Comparison of ENCODE assay signal across 11 cellular contexts in the genomic region with DNA sequence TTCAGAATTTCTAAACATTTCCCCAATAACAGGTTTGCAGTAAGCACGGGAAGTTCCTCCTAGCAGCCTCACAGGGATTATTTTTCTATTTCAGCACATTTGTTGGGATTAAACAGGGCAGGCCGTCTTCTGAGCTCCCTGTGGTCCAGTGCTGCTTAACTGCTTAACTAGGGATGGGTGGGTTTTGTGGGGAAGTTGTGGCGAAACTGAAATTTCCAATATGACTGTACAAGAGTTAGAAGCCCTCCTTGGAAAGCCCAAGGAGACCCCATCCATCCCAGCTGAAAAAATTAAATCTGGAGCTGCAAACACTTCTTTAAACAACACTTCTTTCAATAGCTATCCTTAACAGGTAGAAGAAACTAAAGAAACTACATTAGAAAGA. TPM values are rescaled to one million over a fixed set of nuclear protein-coding genes. Genes with fewer than 3 reads are reported as not detected.
DNase-seq lines count a peak whose midpoint lies in the region; ATAC-seq, FAIRE-seq and TF ChIP-seq lines count a peak whose summit lies in the region.
"Had no signal": no experiment of that assay in that cellular context is flagged by ENCODE, and none has a peak within 500 bp of the region (broad histone marks: within the 10 kb centered on the region; RNA-seq: fewer than 3 reads in every experiment).

No MANE protein-coding gene starts in this region.

- WGBS in transverse colon (ENCODE audit: low coverage in 1 of 2), 2 donors = 51% methylated on average over 3 of the region's 3 CpGs; no CpG with 5 or more reads in 1 of the 2 donors

- H3K36me3 Mint-ChIP-seq in MCF 10A (ENCODE audit: insufficient read depth, unreplicated experiment) = no peaks in the 10 kb centered on the region
- H3K36me3 Mint-ChIP-seq in activated CD8-positive, alpha-beta T cell treated with anti-CD3 and anti-CD28 coated beads for 36 hours (ENCODE audit: low read depth) = peaks cover 17% of the 10 kb centered on the region
- peaks cover 7% of the 10 kb centered on the region; the same call in 1 of the 3 replicates for H3K36me3 Mint-ChIP-seq in GM23338 (ENCODE audit: low read depth)

- H3K4me2 ChIP-seq in GM23338 = no peak overlapping the region

- H2AFZ ChIP-seq in GM23338 = no peak overlapping the region

- H3K4me1 Mint-ChIP-seq in MCF 10A (ENCODE audit: insufficient read depth, unreplicated experiment) = peaks cover 6% of the 10 kb centered on the region
- H3K4me1 Mint-ChIP-seq in activated CD8-positive, alpha-beta T cell treated with anti-CD3 and anti-CD28 coated beads for 36 hours (ENCODE audit: low read depth) = peaks cover 93% of the 10 kb centered on the region
- peaks cover 7% of the 10 kb centered on the region for H3K4me1 Mint-ChIP-seq in GM23338

- no peaks in the 10 kb centered on the region for H3K27me3 ChIP-seq in breast epithelium
- no peaks in the 10 kb centered on the region for H3K27me3 ChIP-seq in mononuclear cell (ENCODE audit: insufficient read depth, low read length)
- H3K27me3 ChIP-seq in transverse colon = no peaks in the 10 kb centered on the region
- no peaks in the 10 kb centered on the region for H3K27me3 ChIP-seq in GM23338 (ENCODE audit: insufficient read depth)
- H3K27me3 ChIP-seq: foreskin keratinocyte had no signal

- H3K27ac ChIP-seq in breast epithelium (peak overlapping the region; percentile 26 to 59), transverse colon (peak overlapping the region; percentile 81 to 86 (median 82)), RWPE1 (no peak overlapping the region), GM23338 (ENCODE audit: low read depth) (no peak overlapping the region)
- H3K27ac ChIP-seq: foreskin keratinocyte had no signal

- FAIRE-seq in GM19239 (lab: Jason Lieb, UNC) = no peak
- FAIRE-seq: bronchial epithelial cell, RCC 7860 had no signal

- CTCF ChIA-PET in MCF 10A (lab: Yijun Ruan, JAX) = interaction anchor here (0.5 to 1.2 kb wide), 2 partner anchors 36 to 331 kb away, joined by 3 to 5 read pairs; no protein-coding TSS in a partner anchor
- CTCF ChIA-PET in activated CD8-positive, alpha-beta T cell treated with anti-CD3 and anti-CD28 coated beads for 36 hours (lab: Charles Lee) = interaction anchor here (0.8 to 2.2 kb wide), 8 partner anchors 9 to 185 kb away, joined by 3 to 7 read pairs (median 4); a partner anchor contains a TSS
- CTCF ChIA-PET in RWPE1 (lab: Yijun Ruan, JAX) = interaction anchor here (0.6 kb wide), 2 partner anchors 27 to 172 kb away, joined by 3 to 5 read pairs; no protein-coding TSS in a partner anchor

- TF ChIP-seq CTCF in breast epithelium (IDR thresholded peaks at IDR 0.05) = no peak
- TF ChIP-seq CTCF in MCF 10A (IDR thresholded peaks at IDR 0.05; ENCODE audit: unreplicated experiment) = no peak
- no peak for TF ChIP-seq CTCF in activated CD8-positive, alpha-beta T cell treated with anti-CD3 and anti-CD28 coated beads for 36 hours (IDR thresholded peaks at IDR 0.05)
- no peak for TF ChIP-seq CTCF in transverse colon (IDR thresholded peaks at IDR 0.05)
- TF ChIP-seq CTCF in RWPE1 (conservative IDR thresholded peaks at IDR 0.05; ENCODE audit: low read depth) = no peak
- no peak for TF ChIP-seq CTCF in GM23338 (conservative IDR thresholded peaks at IDR 0.05; ENCODE audit: low read depth in 2 of 2)

- TF ChIP-seq EP300 in transverse colon (IDR thresholded peaks at IDR 0.05; ENCODE audit: low read depth) = no peak

- H3K79me2 ChIP-seq in GM23338 (replicated peaks; ENCODE audit: insufficient read depth) = peaks cover 91% of the 10 kb centered on the region

- no peak for ATAC-seq in activated CD8-positive, alpha-beta T cell treated with anti-CD3 and anti-CD28 coated beads for 36 hours
- ATAC-seq in GM23338 = no peak

- H3K4me3 Mint-ChIP-seq in MCF 10A (ENCODE audit: unreplicated experiment) (no peak overlapping the region), GM23338 (no peak overlapping the region)
- H3K4me3 Mint-ChIP-seq in activated CD8-positive, alpha-beta T cell treated with anti-CD3 and anti-CD28 coated beads for 36 hours = peak overlapping the region; percentile 79

- POLR2A ChIA-PET in MCF 10A (lab: Yijun Ruan, JAX) = interaction anchor here (1.2 kb wide), 1 partner anchor 15 kb away, joined by 3 read pairs; no protein-coding TSS in a partner anchor
- POLR2A ChIA-PET in activated CD8-positive, alpha-beta T cell treated with anti-CD3 and anti-CD28 coated beads for 36 hours (lab: Charles Lee) = interaction anchor here (1.0 to 4.1 kb wide), 6 partner anchors 9 to 45 kb away, joined by 3 to 25 read pairs (median 4); a partner anchor contains a TSS
- POLR2A ChIA-PET in RWPE1 (lab: Yijun Ruan, JAX; ENCODE audit: low non-redundant PET) = no interaction called here

- no peaks in the 10 kb centered on the region for H3K9me2 ChIP-seq in GM23338 (ENCODE audit: insufficient read depth)

- no peaks in the 10 kb centered on the region for H3K9me3 ChIP-seq in breast epithelium
- no peaks in the 10 kb centered on the region for H3K9me3 ChIP-seq in mononuclear cell (ENCODE audit: low read depth, low read length)
- no peaks in the 10 kb centered on the region for H3K9me3 ChIP-seq in transverse colon

- no TSS peak for BruUV-seq in MCF 10A (replicated peaks; lab: Mats Ljungman, UMichigan)

- in situ Hi-C loops in transverse colon (cut with MboI; ENCODE audit: low pct_ligation_motif_present in 1 of 4, low pct_unique_long_range_greater_than_20kb in 1 of 4, low sequenced_read_pairs in 3 of 4) = no loop called here

- H3K4me3 ChIP-seq in breast epithelium (no peak overlapping the region), mononuclear cell (ENCODE audit: low read length) (peak overlapping the region; percentile 2), transverse colon (no peak overlapping the region), GM23338 (no peak overlapping the region)

- H3F3A ChIP-seq in GM23338 (replicated peaks; ENCODE audit: low read depth) = no peaks in the 10 kb centered on the region

- H4K20me1 ChIP-seq in GM23338 (replicated peaks; ENCODE audit: insufficient read depth) = peaks cover 43% of the 10 kb centered on the region

- H3K4me1 ChIP-seq in breast epithelium (peaks cover 0 to 15% of the 10 kb centered on the region in 2 donors), mononuclear cell (ENCODE audit: insufficient read depth, low read length) (peaks cover 99% of the 10 kb centered on the region), transverse colon (peaks cover 27 to 80% (median 46%) of the 10 kb centered on the region in 4 donors), GM23338 (ENCODE audit: insufficient read depth) (no peaks in the 10 kb centered on the region)
- H3K4me1 ChIP-seq: foreskin keratinocyte had no signal

- H3K9me3 Mint-ChIP-seq in MCF 10A (ENCODE audit: unreplicated experiment) (no peaks in the 10 kb centered on the region), GM23338 (no peaks in the 10 kb centered on the region)
- H3K9me3 Mint-ChIP-seq in activated CD8-positive, alpha-beta T cell treated with anti-CD3 and anti-CD28 coated beads for 36 hours = peaks cover 2% of the 10 kb centered on the region

- H3K36me3 ChIP-seq in breast epithelium (no peaks in the 10 kb centered on the region), transverse colon (no peaks in the 10 kb centered on the region), GM23338 (ENCODE audit: insufficient read depth) (no peaks in the 10 kb centered on the region)

- DNase-seq in breast epithelium (ENCODE audit: low spot score in 2 of 2) = no peak
- no peak for DNase-seq in MCF 10A (ENCODE audit: unreplicated experiment)
- DNase-seq in activated CD8-positive, alpha-beta T cell treated with anti-CD3 and anti-CD28 coated beads for 36 hours = no peak
- no peak for DNase-seq in transverse colon
- DNase-seq in RWPE1 (ENCODE audit: low spot score) = no peak
- no peak for DNase-seq in GM19239 (ENCODE audit: insufficient read length, low spot score)
- DNase-seq in GM23338 (ENCODE audit: low spot score) = no peak

- H3K27ac Mint-ChIP-seq in MCF 10A (ENCODE audit: low read depth, unreplicated experiment) = no peak overlapping the region
- H3K27ac Mint-ChIP-seq in activated CD8-positive, alpha-beta T cell treated with anti-CD3 and anti-CD28 coated beads for 36 hours = peak overlapping the region; percentile 100
- H3K27ac Mint-ChIP-seq in GM23338 = no peak overlapping the region

- intact Hi-C loops in breast epithelium (cut with DNase I; ENCODE audit: low total_unique reads) (no loop called here), MCF 10A (cut with micrococcal nuclease) (no loop called here), transverse colon (cut with DNase I; ENCODE audit: low total_unique reads) (no loop called here)
- intact Hi-C loops in activated CD8-positive, alpha-beta T cell treated with anti-CD3 and anti-CD28 coated beads for 36 hours (cut with micrococcal nuclease) = no loop called here

- TF ChIP-seq POLR2A in breast epithelium (IDR thresholded peaks at IDR 0.05) (no peak), transverse colon (IDR thresholded peaks at IDR 0.05) (no peak)

- H3K27me3 Mint-ChIP-seq in MCF 10A (ENCODE audit: insufficient read depth, unreplicated experiment) (no peaks in the 10 kb centered on the region), GM23338 (ENCODE audit: insufficient read depth, low read depth, poor library complexity) (no peaks in the 10 kb centered on the region)
- H3K27me3 Mint-ChIP-seq in activated CD8-positive, alpha-beta T cell treated with anti-CD3 and anti-CD28 coated beads for 36 hours = no peaks in the 10 kb centered on the region

TF ChIP-seq in GM23338, 12 proteins besides CTCF, POLR2A, EP300 and RAD21 (continues in another document):
- TF ChIP-seq EZH2 (IDR thresholded peaks at IDR 0.05; ENCODE audit: low read depth, unreplicated experiment) = no peak

RNA-seq across cellular contexts. Expression of a gene that starts 22.2 kb away (rescaled TPM):
- total RNA-seq in breast epithelium (10 to 100 TPM in 1 of 3 donors, 1 to 10 TPM in 2; 8.0 to 11.6 (median 9.8) TPM), MCF 10A (2022) (2.0 and 5.0 TPM in 2 replicates), mononuclear cell (15.7 TPM), transverse colon (10 to 100 TPM in 2 of 4 donors, 1 to 10 TPM in 2; 8.6 to 14.6 (median 10.7) TPM)
- 10 to 100 TPM; 19.7 to 23.0 TPM for total RNA-seq in activated CD8-positive, alpha-beta T cell treated with anti-CD3 and anti-CD28 coated beads for 36 hours
- total RNA-seq in GM23338 (2014; rRNA removed; shearing (Covaris generic)) = 21.4 and 46.4 TPM in 2 replicates
- polyA plus RNA-seq in GM23338 (2016; fragmentation: Nextera tagmentation; extraction: Ambion mirVana) = 19.8 and 21.3 TPM in 2 replicates

RNA-seq across cellular contexts. Expression of a gene that starts 33.9 kb away (rescaled TPM):
- total RNA-seq in breast epithelium (10 to 100 TPM; 33.0 to 44.1 (median 35.7) TPM), MCF 10A (2022) (99.6 and 130 TPM in 2 replicates), mononuclear cell (38.7 TPM), transverse colon (10 to 100 TPM; 23.5 to 73.3 (median 56.2) TPM)
- total RNA-seq in activated CD8-positive, alpha-beta T cell treated with anti-CD3 and anti-CD28 coated beads for 36 hours = 10 to 100 TPM; 38.6 to 46.6 TPM
- 56.7 and 59.7 TPM in 2 replicates for total RNA-seq in GM23338 (2014; rRNA removed; shearing (Covaris generic))
- 54.8 and 58.9 TPM in 2 replicates for polyA plus RNA-seq in GM23338 (2016; fragmentation: Nextera tagmentation; extraction: Ambion mirVana)

RNA-seq across cellular contexts. Expression of a gene that starts 46.8 kb away (rescaled TPM):
- total RNA-seq in breast epithelium = 10 to 100 TPM; 37.6 to 57.4 (median 47.2) TPM
- total RNA-seq in MCF 10A (2022) = 45.1 and 53.7 TPM in 2 replicates
- total RNA-seq in activated CD8-positive, alpha-beta T cell treated with anti-CD3 and anti-CD28 coated beads for 36 hours = 10 to 100 TPM; 61.2 to 66.6 TPM
- 133 TPM for total RNA-seq in mononuclear cell
- 10 to 100 TPM; 21.3 to 54.2 (median 32.8) TPM for total RNA-seq in transverse colon
- 187 and 226 TPM in 2 replicates for total RNA-seq in GM23338 (2014; rRNA removed; shearing (Covaris generic))
- 30.5 and 31.0 TPM in 2 replicates for polyA plus RNA-seq in GM23338 (2016; fragmentation: Nextera tagmentation; extraction: Ambion mirVana)

Comparison
In these comparisons a context has a peak if more than half of its experiments do, and no peak if none do; other contexts are left out.
1. H3K27ac ChIP-seq: peak in breast epithelium (2 of 2) and transverse colon (4 of 4); none in RWPE1 (single experiment) and GM23338 (single experiment).